8 cellular contexts compared by ENCODE assay signal in genomic region chr3:50246517-50246954, GRCh38.
A peak's percentile ranks its signal among the peaks of the same experiment; 100 is the strongest.
DNase-seq lines count a peak whose midpoint lies in the region; ATAC-seq lines count a peak whose summit lies in the region.

No MANE protein-coding gene starts in this region.

- H3K27me3 ChIP-seq in muscle layer of colon (ENCODE audit: control insufficient read depth in 1 of 2, insufficient read depth in 2 of 2, low read length in 2 of 2) = no peaks in the 10 kb centered on the region

- H3K4me1 ChIP-seq in muscle layer of colon (ENCODE audit: insufficient read depth, low read length) = peaks cover 85% of the 10 kb centered on the region

- H3K4me3 ChIP-seq in muscle layer of colon (ENCODE audit: low read depth in 1 of 2, low read length in 2 of 2) = peak overlapping the region; percentile 1 to 54

- peak overlapping the region; percentile 97 for H3K27ac Mint-ChIP-seq in dendritic cell treated with granulocyte-macrophage colony-stimulating factor and Interleukin-4, amounts not matched to agents 40 ng/mL and 50 ng/mL, for 4 days
- peak overlapping the region; percentile 95 for H3K27ac Mint-ChIP-seq in stimulated activated memory B cell treated with anti-CD40 and anti-IgM and Interleukin-4, amounts not matched to agents 10 μg/mL and 1 μg/mL and 100 μg/mL, for 72 hours

- H3K27ac ChIP-seq in muscle layer of colon (ENCODE audit: low read depth, low read length) = peak overlapping the region; percentile 18

- DNase-seq in AML-193 (lab: John Stamatoyannopoulos, UW) = peak; percentile 84 to 86
- peak; percentile 43 for DNase-seq in KG1 (lab: John Stamatoyannopoulos, UW)
- DNase-seq in activated CD4-positive, alpha-beta T cell treated with anti-CD3 and anti-CD28 coated beads for 4 hours = peak; percentile 79 to 86
- DNase-seq in middle frontal gyrus (ENCODE audit: extremely low spot score, low spot score) = no peak

- no peak overlapping the region for H3K9ac ChIP-seq in muscle layer of colon (ENCODE audit: low read length)

- no peaks in the 10 kb centered on the region for H3K27me3 Mint-ChIP-seq in dendritic cell treated with granulocyte-macrophage colony-stimulating factor and Interleukin-4, amounts not matched to agents 40 ng/mL and 50 ng/mL, for 4 days
- H3K27me3 Mint-ChIP-seq in stimulated activated memory B cell treated with anti-CD40 and anti-IgM and Interleukin-4, amounts not matched to agents 10 μg/mL and 1 μg/mL and 100 μg/mL, for 72 hours = no peaks in the 10 kb centered on the region

- no peaks in the 10 kb centered on the region for H3K9me3 ChIP-seq in muscle layer of colon (ENCODE audit: low read length)

- peaks cover 15% of the 10 kb centered on the region for H3K36me3 ChIP-seq in muscle layer of colon (ENCODE audit: insufficient read depth, low read length)

- H3K4me3 Mint-ChIP-seq in dendritic cell treated with granulocyte-macrophage colony-stimulating factor and Interleukin-4, amounts not matched to agents 40 ng/mL and 50 ng/mL, for 4 days = peak overlapping the region; percentile 80
- peak overlapping the region; percentile 77 for H3K4me3 Mint-ChIP-seq in stimulated activated memory B cell treated with anti-CD40 and anti-IgM and Interleukin-4, amounts not matched to agents 10 μg/mL and 1 μg/mL and 100 μg/mL, for 72 hours

- H3K4me1 Mint-ChIP-seq in dendritic cell treated with granulocyte-macrophage colony-stimulating factor and Interleukin-4, amounts not matched to agents 40 ng/mL and 50 ng/mL, for 4 days (ENCODE audit: low read depth) = peaks cover 97% of the 10 kb centered on the region
- peaks cover 97% of the 10 kb centered on the region for H3K4me1 Mint-ChIP-seq in stimulated activated memory B cell treated with anti-CD40 and anti-IgM and Interleukin-4, amounts not matched to agents 10 μg/mL and 1 μg/mL and 100 μg/mL, for 72 hours

- ATAC-seq in GM21390 (IDR thresholded peaks at IDR 0.05; ENCODE audit: unreplicated experiment) = peak; percentile 47
- peak; percentile 76 for ATAC-seq in stimulated activated memory B cell treated with anti-CD40 and anti-IgM and Interleukin-4, amounts not matched to agents 10 μg/mL and 1 μg/mL and 100 μg/mL, for 72 hours

- intact Hi-C loops in dendritic cell treated with granulocyte-macrophage colony-stimulating factor and Interleukin-4, amounts not matched to agents 40 ng/mL and 50 ng/mL, for 4 days (cut with micrococcal nuclease) = loop anchor here (1.0 kb wide), 2 partner anchors 8 to 19 kb away; no protein-coding TSS in a partner anchor

- H3K9me3 Mint-ChIP-seq in dendritic cell treated with granulocyte-macrophage colony-stimulating factor and Interleukin-4, amounts not matched to agents 40 ng/mL and 50 ng/mL, for 4 days = no peaks in the 10 kb centered on the region
- H3K9me3 Mint-ChIP-seq in stimulated activated memory B cell treated with anti-CD40 and anti-IgM and Interleukin-4, amounts not matched to agents 10 μg/mL and 1 μg/mL and 100 μg/mL, for 72 hours = no peaks in the 10 kb centered on the region

- peaks cover 92% of the 10 kb centered on the region for H3K36me3 Mint-ChIP-seq in dendritic cell treated with granulocyte-macrophage colony-stimulating factor and Interleukin-4, amounts not matched to agents 40 ng/mL and 50 ng/mL, for 4 days (ENCODE audit: low read depth)
- H3K36me3 Mint-ChIP-seq in stimulated activated memory B cell treated with anti-CD40 and anti-IgM and Interleukin-4, amounts not matched to agents 10 μg/mL and 1 μg/mL and 100 μg/mL, for 72 hours = peaks cover 17% of the 10 kb centered on the region
